14 cellular contexts compared by ENCODE assay signal in genomic region chr12:122830517-122831214, GRCh38. TPM values are rescaled to one million over a fixed set of nuclear protein-coding genes. Genes with fewer than 3 reads are reported as not detected.
DNase-seq lines count a peak whose midpoint lies in the region; ATAC-seq and TF ChIP-seq lines count a peak whose summit lies in the region.
"Had no signal": no experiment of that assay in that cellular context is flagged by ENCODE, and none has a peak within 500 bp of the region (broad histone marks: within the 10 kb centered on the region; RNA-seq: fewer than 3 reads in every experiment).

No MANE protein-coding gene starts in this region.

- H4K8ac ChIP-seq in neuronal stem cell (ENCODE audit: low read depth, low read length) = no peak overlapping the region

- no CpG with 5 or more reads among the region's 7 CpGs for WGBS in neuronal stem cell (ENCODE audit: extremely low coverage in 2 of 2, insufficient read length in 2 of 2, insufficient replicate concordance in 1 of 2), 2 donors

- ATAC-seq in GM21786 (IDR thresholded peaks at IDR 0.05; ENCODE audit: unreplicated experiment) (no peak), HG03135 (IDR thresholded peaks at IDR 0.05; ENCODE audit: unreplicated experiment) (no peak)

- no peak for TF ChIP-seq CTCF in colonic mucosa (IDR thresholded peaks at IDR 0.05)

- no peak overlapping the region for H3K9ac ChIP-seq in colonic mucosa (ENCODE audit: low read depth in 2 of 2, low read length in 2 of 2)
- peak overlapping the region; percentile 27 for H3K9ac ChIP-seq in neuronal stem cell (ENCODE audit: low read depth, low read length, poor library complexity)

- H3K4me3 ChIP-seq in colonic mucosa (no peak overlapping the region), neuronal stem cell (ENCODE audit: low read length in 2 of 2) (peak overlapping the region in 1 of 2 donors; percentile 9)
- H3K4me3 ChIP-seq: Peyer's patch, thoracic aorta had no signal

- H3K4ac ChIP-seq in neuronal stem cell (ENCODE audit: low read length) = no peak overlapping the region

- DNase-seq in EH (ENCODE audit: low read depth) = peak; percentile 81
- DNase-seq in M059J (ENCODE audit: low read depth) = peak; percentile 77
- peak; percentile 56 for DNase-seq in colonic mucosa
- no peak for DNase-seq in neuronal stem cell (ENCODE audit: low spot score)
- no peak for DNase-seq in NCI-H524 treated with DMSO at 0.1 percent for 48 hours (lab: John Stamatoyannopoulos, UW)
- DNase-seq in NCI-H774 (lab: John Stamatoyannopoulos, UW) = no peak
- DNase-seq: activated CD4-positive, CD25-positive, alpha-beta regulatory T cell treated with anti-CD3 and anti-CD28 coated beads, Interleukin-2, amount 50 U/mL, for 72 hours; endodermal cell; NCI-H1092 treated with DMSO at 0.1 percent for 48 hours had no signal

- H4K91ac ChIP-seq in neuronal stem cell (ENCODE audit: low read depth, low read length, poor library complexity) = no peak overlapping the region

- no peak overlapping the region for H2BK15ac ChIP-seq in neuronal stem cell (ENCODE audit: low read length)

- intact Hi-C loops in colonic mucosa (cut with DNase I) = no loop called here

- H3K18ac ChIP-seq in neuronal stem cell (ENCODE audit: low read length) = no peak overlapping the region

- H3K9me3 ChIP-seq in colonic mucosa = no peaks in the 10 kb centered on the region
- H3K9me3 ChIP-seq in neuronal stem cell (replicated peaks in 1 of 2; ENCODE audit: control insufficient read depth in 2 of 2, insufficient read depth in 1 of 2, low read depth in 1 of 2, low read length in 2 of 2) = no peaks in the 10 kb centered on the region
- H3K9me3 ChIP-seq: neutrophil, Peyer's patch, thoracic aorta had no signal

- no peak overlapping the region for H3K4me2 ChIP-seq in neuronal stem cell (ENCODE audit: insufficient read depth, low read length, poor library complexity, severe bottlenecking)

- H3K27me3 ChIP-seq in colonic mucosa = no peaks in the 10 kb centered on the region
- no peaks in the 10 kb centered on the region for H3K27me3 ChIP-seq in neuronal stem cell (ENCODE audit: control insufficient read depth in 3 of 3, insufficient read depth in 3 of 3, low read depth in 1 of 3, low read length in 3 of 3)
- H3K27me3 ChIP-seq: Peyer's patch had no signal

- H2BK12ac ChIP-seq in neuronal stem cell (ENCODE audit: low read length) = no peak overlapping the region

- H3K27ac ChIP-seq in colonic mucosa (no peak overlapping the region), neuronal stem cell (replicated peaks; ENCODE audit: low read length) (no peak overlapping the region)
- H3K27ac ChIP-seq: neutrophil, thoracic aorta had no signal

- H3K4me1 ChIP-seq in colonic mucosa (peaks cover 4% of the 10 kb centered on the region), neuronal stem cell (ENCODE audit: control insufficient read depth in 2 of 2, insufficient read depth in 1 of 2, low read depth in 1 of 2, low read length in 2 of 2) (peaks cover 2 to 17% of the 10 kb centered on the region in 2 donors)

- H2AK5ac ChIP-seq in neuronal stem cell (ENCODE audit: low read depth, low read length) = peak overlapping the region; percentile 59

- H3K14ac ChIP-seq in neuronal stem cell (ENCODE audit: low read length) = no peak overlapping the region

- H3K79me1 ChIP-seq in neuronal stem cell (ENCODE audit: low read depth, low read length) = no peaks in the 10 kb centered on the region

- no peak overlapping the region for H2AFZ ChIP-seq in neuronal stem cell (ENCODE audit: low read length)

- H2BK120ac ChIP-seq in neuronal stem cell (ENCODE audit: low read depth, low read length) = no peak overlapping the region

- no peak overlapping the region for H3K23ac ChIP-seq in neuronal stem cell (ENCODE audit: low read depth, low read length, poor library complexity)

- H2BK5ac ChIP-seq in neuronal stem cell (ENCODE audit: low read length) = no peak overlapping the region

- no peaks in the 10 kb centered on the region for H3K36me3 ChIP-seq in colonic mucosa
- no peaks in the 10 kb centered on the region for H3K36me3 ChIP-seq in neuronal stem cell (replicated peaks in 1 of 2; ENCODE audit: control insufficient read depth in 2 of 2, insufficient read depth in 2 of 2, low read length in 2 of 2)
- H3K36me3 ChIP-seq: neutrophil, Peyer's patch, thoracic aorta had no signal

RNA-seq across cellular contexts. Expression of gene HIP1R, which starts 4.6 kb away (rescaled TPM):
- 18.3 and 23.5 TPM in 2 replicates for total RNA-seq in M059J (2014; rRNA removed; shearing (Covaris generic))
- total RNA-seq in colonic mucosa = 10 to 100 TPM; 42.6 to 74.2 TPM
- polyA plus RNA-seq in neuronal stem cell (2013, experiment 1 of 2) = 16.8 TPM
- polyA plus RNA-seq in neuronal stem cell (2013, experiment 2 of 2) = 16.3 TPM

RNA-seq across cellular contexts. Expression of gene CCDC62, which starts 56.3 kb away (rescaled TPM):
- total RNA-seq in M059J (2014; rRNA removed; shearing (Covaris generic)) = 0.02 and 0.27 TPM in 2 replicates
- total RNA-seq in colonic mucosa = under 1 TPM; 0.16 to 0.84 TPM
- polyA plus RNA-seq in neuronal stem cell (2013, experiment 1 of 2) = 0.22 TPM
- 0.22 TPM for polyA plus RNA-seq in neuronal stem cell (2013, experiment 2 of 2)

Comparison
In these comparisons a context has a peak if more than half of its experiments do, and no peak if none do; other contexts are left out.
1. DNase-seq: peak in EH (single experiment), M059J (single experiment) and colonic mucosa (single experiment); none in neuronal stem cell (single experiment), NCI-H524 treated with DMSO at 0.1 percent for 48 hours (single experiment) and NCI-H774 (single experiment).